ENCODE assay signal across 28 cellular contexts in the genomic region with DNA sequence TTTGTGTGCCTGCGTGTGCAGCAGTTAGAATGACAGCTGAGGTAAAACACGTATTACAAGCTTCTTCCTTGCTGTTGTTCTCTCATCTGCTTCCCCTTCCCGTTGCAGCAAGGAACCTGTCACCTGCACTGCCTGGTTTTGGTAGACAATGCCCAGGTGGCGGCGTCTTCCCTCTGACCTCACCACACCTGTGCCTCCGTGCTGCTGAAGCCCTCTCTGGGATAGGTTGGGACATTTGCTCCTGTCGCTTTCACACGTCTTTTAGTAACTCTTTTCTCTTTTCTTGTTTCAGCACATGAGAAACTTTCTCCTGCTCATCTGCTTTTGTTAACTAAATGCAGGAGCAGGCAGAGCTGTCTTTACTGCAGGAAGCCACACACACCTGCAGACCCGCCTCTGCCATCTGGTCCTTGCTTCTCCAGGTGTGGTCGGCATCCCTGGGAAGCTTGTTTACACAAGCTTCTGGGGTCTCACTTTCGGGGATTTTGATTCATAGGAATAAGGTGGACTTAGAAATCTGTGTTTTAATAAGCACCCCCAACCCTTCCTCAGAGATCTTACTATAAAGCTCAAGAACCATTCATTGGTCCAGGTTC.
A peak's percentile ranks its signal among the peaks of the same experiment; 100 is the strongest.
DNase-seq lines count a peak whose midpoint lies in the region; ATAC-seq and TF ChIP-seq lines count a peak whose summit lies in the region.
"Had no signal": no experiment of that assay in that cellular context is flagged by ENCODE, and none has a peak within 500 bp of the region (broad histone marks: within the 10 kb centered on the region; RNA-seq: fewer than 3 reads in every experiment).

No MANE protein-coding gene starts in this region.

- H3K27ac Mint-ChIP-seq in IgD-negative memory B cell (peak overlapping the region; percentile 15 to 71 (median 69)), osteocyte (ENCODE audit: unreplicated experiment) (no peak overlapping the region)
- H3K27ac Mint-ChIP-seq: activated CD8-positive, alpha-beta T cell treated with anti-CD3 and anti-CD28 coated beads, Interleukin-2, amount 10 ng/mL, durations not matched to agents 7 days and 5 days; activated naive CD8-positive, alpha-beta T cell treated with anti-CD3 and anti-CD28 coated beads, Interleukin-2, amount 10 ng/mL, durations not matched to agents 7 days and 5 days; effector memory CD8-positive, alpha-beta T cell; nephron; T-helper 17 cell had no signal

- no peak for ATAC-seq in HG02981 (IDR thresholded peaks at IDR 0.05; ENCODE audit: unreplicated experiment)
- ATAC-seq: activated CD8-positive, alpha-beta T cell treated with anti-CD3 and anti-CD28 coated beads, Interleukin-2, amount 10 ng/mL, durations not matched to agents 7 days and 5 days; effector memory CD8-positive, alpha-beta T cell; mucosa of descending colon; T-helper 17 cell had no signal

- H3K27me3 ChIP-seq in OCI-LY3 (ENCODE audit: low read depth, low read length) (no peaks in the 10 kb centered on the region), prostate gland (replicated peaks; ENCODE audit: insufficient read depth) (no peaks in the 10 kb centered on the region)
- H3K27me3 ChIP-seq: BLaER1, right atrium auricular region, tibial nerve had no signal

- H3K4me1 Mint-ChIP-seq in IgD-negative memory B cell (peaks cover 28 to 31% (median 31%) of the 10 kb centered on the region in 3 donors), osteocyte (ENCODE audit: unreplicated experiment) (no peaks in the 10 kb centered on the region)
- H3K4me1 Mint-ChIP-seq: nephron had no signal

- H3K36me3 ChIP-seq in OCI-LY3 (replicated peaks; ENCODE audit: low read depth, low read length) (no peaks in the 10 kb centered on the region), prostate gland (no peaks in the 10 kb centered on the region)
- H3K36me3 ChIP-seq: BLaER1, right atrium auricular region, tibial nerve had no signal

- TF ChIP-seq CTCF in OCI-LY3 (IDR thresholded peaks at IDR 0.05; ENCODE audit: low read depth, low read length) (no peak), prostate gland (IDR thresholded peaks at IDR 0.05) (no peak), osteocyte (IDR thresholded peaks at IDR 0.05) (no peak)

- peak overlapping the region; percentile 39; the same call in 1 of the 2 replicates for H2AFZ ChIP-seq in OCI-LY3 (ENCODE audit: low read depth, low read length)
- H2AFZ ChIP-seq: parathyroid adenoma had no signal

- peak overlapping the region; percentile 32; the same call in 1 of the 2 replicates for H3K4me2 ChIP-seq in OCI-LY3 (ENCODE audit: low read length)
- H3K4me2 ChIP-seq: BLaER1, smooth muscle cell had no signal

- H4K20me1 ChIP-seq in OCI-LY3 (ENCODE audit: insufficient read depth, low read length): no peaks in the 10 kb centered on the region
- H4K20me1 ChIP-seq: BLaER1 had no signal

- H3K36me3 Mint-ChIP-seq in IgD-negative memory B cell (no peaks in the 10 kb centered on the region), osteocyte (ENCODE audit: unreplicated experiment) (no peaks in the 10 kb centered on the region)
- H3K36me3 Mint-ChIP-seq: activated naive CD8-positive, alpha-beta T cell treated with anti-CD3 and anti-CD28 coated beads, Interleukin-2, amount 10 ng/mL, durations not matched to agents 7 days and 5 days had no signal

- H3K4me3 ChIP-seq in OCI-LY3 (ENCODE audit: low read length): no peak overlapping the region
- no peak overlapping the region for H3K4me3 ChIP-seq in prostate gland
- H3K4me3 ChIP-seq: BLaER1, lung, mucosa of descending colon, right atrium auricular region, smooth muscle cell, tibial nerve had no signal

- H3K9me3 ChIP-seq in OCI-LY3 (ENCODE audit: insufficient read depth, low read length): no peaks in the 10 kb centered on the region
- no peaks in the 10 kb centered on the region for H3K9me3 ChIP-seq in prostate gland
- H3K9me3 ChIP-seq: BLaER1, Caco-2, mucosa of descending colon, right atrium auricular region, tibial nerve had no signal

- H3K27me3 Mint-ChIP-seq in IgD-negative memory B cell (no peaks in the 10 kb centered on the region), osteocyte (ENCODE audit: unreplicated experiment) (peaks cover 35% of the 10 kb centered on the region)

- H3K4me3 Mint-ChIP-seq in IgD-negative memory B cell (peak overlapping the region in 2 of 4 donors; percentile 51 to 65), osteocyte (ENCODE audit: unreplicated experiment) (no peak overlapping the region)
- H3K4me3 Mint-ChIP-seq: activated CD8-positive, alpha-beta T cell treated with anti-CD3 and anti-CD28 coated beads, Interleukin-2, amount 10 ng/mL, durations not matched to agents 7 days and 5 days; activated naive CD8-positive, alpha-beta T cell treated with anti-CD3 and anti-CD28 coated beads, Interleukin-2, amount 10 ng/mL, durations not matched to agents 7 days and 5 days; effector memory CD8-positive, alpha-beta T cell; nephron; T-helper 17 cell had no signal

- H3K9me3 Mint-ChIP-seq in IgD-negative memory B cell: no peaks in the 10 kb centered on the region
- H3K9me3 Mint-ChIP-seq in osteocyte (ENCODE audit: unreplicated experiment): no peaks in the 10 kb centered on the region
- H3K9me3 Mint-ChIP-seq: activated naive CD8-positive, alpha-beta T cell treated with anti-CD3 and anti-CD28 coated beads, Interleukin-2, amount 10 ng/mL, durations not matched to agents 7 days and 5 days; effector memory CD8-positive, alpha-beta T cell; nephron had no signal

- WGBS in prostate gland: 46% methylated on average over 11 of the region's 11 CpGs

- no peak for TF ChIP-seq POLR2A in prostate gland (IDR thresholded peaks at IDR 0.05)

- no peak overlapping the region for H3K9ac ChIP-seq in OCI-LY3 (ENCODE audit: low read length)
- H3K9ac ChIP-seq: BLaER1, parathyroid adenoma had no signal

- DNase-seq in DMS53 treated with DMSO at 0.1 percent for 48 hours (lab: John Stamatoyannopoulos, UW; ENCODE audit: unreplicated experiment) (peak; percentile 26), iPS-NIHi7 (ENCODE audit: extremely low spot score) (peak; percentile 27), prostate gland (ENCODE audit: low spot score) (no peak), osteocyte (ENCODE audit: extremely low spot score, unreplicated experiment) (no peak)
- DNase-seq: ACHN; activated CD8-positive, alpha-beta T cell treated with anti-CD3 and anti-CD28 coated beads, Interleukin-2, amount 10 ng/mL, durations not matched to agents 7 days and 5 days; activated effector memory CD4-positive, alpha-beta T cell treated with Interleukin-2 at 50 U/mL for 16 hours; activated naive CD8-positive, alpha-beta T cell treated with anti-CD3 and anti-CD28 coated beads, Interleukin-2, amount 10 ng/mL, durations not matched to agents 7 days and 5 days; Caco-2; cortex of kidney; DMS79 treated with DMSO at 0.1 percent for 48 hours; effector memory CD8-positive, alpha-beta T cell; head of caudate nucleus; mucosa of descending colon; NCI-H2107; NCI-H524; stimulated activated CD4-positive, alpha-beta T cell treated with anti-CD3 and anti-CD28 coated beads, Interleukin-2, amount 100 ng/mL, for 24 hours; T-helper 17 cell had no signal

- no peaks in the 10 kb centered on the region for H3K79me2 ChIP-seq in OCI-LY3 (ENCODE audit: low read length)
- H3K79me2 ChIP-seq: parathyroid adenoma had no signal

- intact Hi-C loops in prostate gland (cut with DNase I): no loop called here

- H3K4me1 ChIP-seq in OCI-LY3 (ENCODE audit: low read length): peaks cover 39% of the 10 kb centered on the region
- no peaks in the 10 kb centered on the region for H3K4me1 ChIP-seq in prostate gland (replicated peaks)
- H3K4me1 ChIP-seq: Caco-2, parathyroid adenoma, right atrium auricular region, tibial nerve had no signal

- no peak overlapping the region for H3K27ac ChIP-seq in OCI-LY3 (ENCODE audit: low read length)
- no peak overlapping the region for H3K27ac ChIP-seq in prostate gland
- H3K27ac ChIP-seq: BLaER1, parathyroid adenoma, right atrium auricular region, tibial nerve had no signal

Comparison
In these comparisons a context has a peak if more than half of its experiments do, and no peak if none do; other contexts are left out.
1. DNase-seq: peak in DMS53 treated with DMSO at 0.1 percent for 48 hours (single experiment) and iPS-NIHi7 (single experiment); none in prostate gland (single experiment) and osteocyte (single experiment).